8 cellular contexts compared by ENCODE assay signal in the genomic region with DNA sequence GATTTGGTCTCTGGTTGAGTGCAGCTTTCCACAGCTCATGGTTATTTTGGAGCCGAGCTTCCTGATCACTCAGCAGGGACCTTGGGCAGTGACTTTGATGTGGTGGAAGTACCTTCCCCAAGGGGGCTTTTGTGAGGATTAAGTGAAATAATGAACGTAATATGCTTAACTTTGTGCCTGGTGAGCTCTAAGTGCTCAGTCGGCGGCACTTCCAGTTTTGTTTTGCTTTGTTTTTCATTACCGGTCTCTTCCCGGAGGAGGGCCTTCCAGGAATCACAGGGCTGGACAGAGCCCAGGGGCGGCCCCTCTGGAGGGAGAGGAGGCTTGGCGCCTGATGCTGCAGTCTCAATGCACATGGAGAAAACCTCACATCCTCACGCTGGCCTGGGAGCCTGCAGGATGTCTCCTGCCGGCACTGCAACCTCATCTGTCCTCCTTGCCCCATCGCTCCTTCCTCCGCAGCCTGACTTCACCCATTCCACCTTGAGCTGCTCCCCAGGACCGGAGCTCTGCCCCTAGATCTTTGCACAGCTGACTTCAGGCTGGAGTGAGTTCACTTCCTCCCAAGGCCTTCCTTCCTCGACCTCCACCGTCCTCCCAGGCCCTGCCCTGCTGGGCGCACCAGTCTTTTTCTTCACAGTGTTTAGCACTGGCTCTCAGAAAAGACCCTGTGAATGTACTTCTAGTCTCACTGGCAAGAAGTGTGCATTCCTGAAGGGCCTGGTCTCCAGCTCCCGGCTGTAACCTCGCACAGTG. TPM values are rescaled to one million over a fixed set of nuclear protein-coding genes. Genes with fewer than 3 reads are reported as not detected.
DNase-seq lines count a peak whose midpoint lies in the region; ATAC-seq and TF ChIP-seq lines count a peak whose summit lies in the region.

No MANE protein-coding gene starts in this region.

- DNase-seq in GM03348 (ENCODE audit: low spot score): peak; percentile 85
- peak in 1 of 2 experiments; percentile 57 for DNase-seq in SJSA1 (ENCODE audit: low read depth in 1 of 2, low spot score in 2 of 2)
- peak; percentile 71 for DNase-seq in ecto neural progenitor cell (ENCODE audit: low spot score)
- DNase-seq in mesenchymal stem cell: peak; percentile 83
- DNase-seq in CD1c-positive myeloid dendritic cell (ENCODE audit: extremely low spot score): no peak
- DNase-seq in GM10266 (ENCODE audit: extremely low spot score): no peak

- peak overlapping the region in 1 of 2 experiments; percentile 76 for H3K23ac ChIP-seq in mesenchymal stem cell (ENCODE audit: low read length in 2 of 2)

- H3K36me3 ChIP-seq in SJSA1: peaks cover 10% of the 10 kb centered on the region
- H3K36me3 ChIP-seq in mesenchymal stem cell (ENCODE audit: control insufficient read depth in 1 of 2, insufficient read depth in 2 of 2, low read depth in 1 of 2, low read length in 2 of 2): peaks cover 8 to 32% of the 10 kb centered on the region in 2 experiments
- H3K36me3 ChIP-seq in thymus (ENCODE audit: control insufficient read depth, insufficient read depth): no peaks in the 10 kb centered on the region

- H3K14ac ChIP-seq in mesenchymal stem cell (ENCODE audit: low read length in 2 of 2): peak overlapping the region in 1 of 2 experiments; percentile 75

- H2BK12ac ChIP-seq in mesenchymal stem cell (ENCODE audit: low read length in 2 of 2): peak overlapping the region in 1 of 2 experiments; percentile 71

- no peak overlapping the region for H2AK5ac ChIP-seq in mesenchymal stem cell (ENCODE audit: low read length, severe bottlenecking)

- no peak overlapping the region for H2BK120ac ChIP-seq in mesenchymal stem cell (ENCODE audit: low read depth, low read length)

- H4K8ac ChIP-seq in mesenchymal stem cell (ENCODE audit: low read length): peak overlapping the region; percentile 85

- H2BK5ac ChIP-seq in mesenchymal stem cell (ENCODE audit: low read depth, low read length, poor library complexity, severe bottlenecking): no peak overlapping the region

- 24% methylated on average over 18 of the region's 18 CpGs for WGBS in mesenchymal stem cell
- 74% methylated on average over 18 of the region's 18 CpGs for WGBS in thymus

- H3K9ac ChIP-seq in mesenchymal stem cell (ENCODE audit: low read length): peak overlapping the region; percentile 93

- peaks cover 29% of the 10 kb centered on the region for H3K79me1 ChIP-seq in mesenchymal stem cell (replicated peaks; ENCODE audit: low read length, poor library complexity, severe bottlenecking)

- H3K4me2 ChIP-seq in mesenchymal stem cell (ENCODE audit: low read length, poor library complexity, severe bottlenecking): peak overlapping the region; percentile 99

- H3K4me3 ChIP-seq in SJSA1 (peak overlapping the region; percentile 95), mesenchymal stem cell (ENCODE audit: insufficient read depth in 1 of 2, low read depth in 1 of 2, low read length in 2 of 2) (peak overlapping the region; percentile 35 to 90), thymus (ENCODE audit: low read length) (peak overlapping the region; percentile 73)

- H3K27me3 ChIP-seq in SJSA1 (replicated peaks) (no peaks in the 10 kb centered on the region), mesenchymal stem cell (ENCODE audit: control insufficient read depth in 1 of 2, insufficient read depth in 1 of 2, low read length in 2 of 2) (no peaks in the 10 kb centered on the region), thymus (ENCODE audit: control insufficient read depth, insufficient read depth) (no peaks in the 10 kb centered on the region)

- no peak overlapping the region for H4K91ac ChIP-seq in mesenchymal stem cell (ENCODE audit: low read length)

- H2AFZ ChIP-seq in mesenchymal stem cell (ENCODE audit: low read depth, low read length): peak overlapping the region; percentile 46

- no peak for TF ChIP-seq CTCF in GM10266 (IDR thresholded peaks at IDR 0.05; ENCODE audit: control insufficient read depth, insufficient read depth, low read depth, missing control alignments)

- no peak for ATAC-seq in GM18870 (IDR thresholded peaks at IDR 0.05; ENCODE audit: unreplicated experiment)

- no peak overlapping the region for H2BK15ac ChIP-seq in mesenchymal stem cell (ENCODE audit: low read depth, poor library complexity, severe bottlenecking)

- H3K27ac ChIP-seq in SJSA1 (no peak overlapping the region), mesenchymal stem cell (ENCODE audit: low read length, poor library complexity, severe bottlenecking) (peak overlapping the region; percentile 60), thymus (ENCODE audit: low read depth) (peak overlapping the region; percentile 86)

- peak overlapping the region in 1 of 2 experiments; percentile 64 for H3K4ac ChIP-seq in mesenchymal stem cell (ENCODE audit: low read depth in 1 of 2, low read length in 2 of 2)

- H3K9me3 ChIP-seq in SJSA1 (replicated peaks): peaks cover 4% of the 10 kb centered on the region; the same call in 1 of the 2 replicates
- H3K9me3 ChIP-seq in mesenchymal stem cell (ENCODE audit: control insufficient read depth, low read length): no peaks in the 10 kb centered on the region
- no peaks in the 10 kb centered on the region for H3K9me3 ChIP-seq in thymus (ENCODE audit: control insufficient read depth)

- H3K18ac ChIP-seq in mesenchymal stem cell (ENCODE audit: low read depth in 1 of 2, low read length in 2 of 2): peak overlapping the region; percentile 61 to 69

- H3K4me1 ChIP-seq in SJSA1 (replicated peaks): peaks cover 56% of the 10 kb centered on the region
- peaks cover 63% of the 10 kb centered on the region for H3K4me1 ChIP-seq in mesenchymal stem cell (ENCODE audit: control insufficient read depth, insufficient read depth, low read depth, low read length)
- peaks cover 43% of the 10 kb centered on the region for H3K4me1 ChIP-seq in thymus (ENCODE audit: control insufficient read depth, insufficient read depth, low read length)

RNA-seq across cellular contexts. Expression of a gene that starts 1.6 kb away (rescaled TPM):
- 7.2 and 8.0 TPM in 2 replicates for total RNA-seq in SJSA1 (2014; rRNA removed; shearing (Covaris generic))
- polyA plus RNA-seq in mesenchymal stem cell (2013, experiment 1 of 2): 3.8 TPM
- polyA plus RNA-seq in mesenchymal stem cell (2013, experiment 2 of 2): 3.8 TPM
- polyA plus RNA-seq in thymus: 35.4 TPM

RNA-seq across cellular contexts. Expression of a gene that starts 48.2 kb away (rescaled TPM):
- 35.3 and 40.1 TPM in 2 replicates for total RNA-seq in SJSA1 (2014; rRNA removed; shearing (Covaris generic))
- 22.7 TPM for polyA plus RNA-seq in mesenchymal stem cell (2013, experiment 1 of 2)
- polyA plus RNA-seq in mesenchymal stem cell (2013, experiment 2 of 2): 22.8 TPM
- polyA plus RNA-seq in thymus: 27.5 TPM

Comparison
In these comparisons a context has a peak if more than half of its experiments do, and no peak if none do; other contexts are left out.
1. DNase-seq: peak in GM03348 (single experiment), ecto neural progenitor cell (single experiment) and mesenchymal stem cell (single experiment); none in CD1c-positive myeloid dendritic cell (single experiment) and GM10266 (single experiment).
2. Peak in every context shown above with its lines, with median percentiles within 50 percentile points of each other: H3K4me3 ChIP-seq.